In genomic region chr16:31094088-31094423, GRCh38 we compare ENCODE assay signal across 8 cellular contexts. TPM values are rescaled to one million over a fixed set of nuclear protein-coding genes. Genes with fewer than 3 reads are reported as not detected.
DNase-seq lines count a peak whose midpoint lies in the region; ATAC-seq and TF ChIP-seq lines count a peak whose summit lies in the region.

No MANE protein-coding gene starts in this region.

- H3K9me3 ChIP-seq in MM.1S (replicated peaks; ENCODE audit: insufficient read depth, low read length) (no peaks in the 10 kb centered on the region), mononuclear cell (ENCODE audit: low read depth, low read length) (no peaks in the 10 kb centered on the region)

- no peaks in the 10 kb centered on the region for H3K27me3 Mint-ChIP-seq in dendritic cell treated with granulocyte-macrophage colony-stimulating factor and Interleukin-4, amounts not matched to agents 40 ng/mL and 50 ng/mL, for 4 days

- no peaks in the 10 kb centered on the region for H4K20me1 ChIP-seq in MM.1S (ENCODE audit: insufficient read depth, low read length)

- intact Hi-C loops in dendritic cell treated with granulocyte-macrophage colony-stimulating factor and Interleukin-4, amounts not matched to agents 40 ng/mL and 50 ng/mL, for 4 days (cut with micrococcal nuclease): loop anchor here (2.0 to 10.0 kb wide), 4 partner anchors 19 to 351 kb away; partner anchors contain the start of genes SETD1A, STX4, ZNF646 and ZNF668

- peaks cover 41% of the 10 kb centered on the region for H3K36me3 Mint-ChIP-seq in dendritic cell treated with granulocyte-macrophage colony-stimulating factor and Interleukin-4, amounts not matched to agents 40 ng/mL and 50 ng/mL, for 4 days (ENCODE audit: low read depth)

- DNase-seq in MM.1S (no peak), DMS153 (lab: John Stamatoyannopoulos, UW) (no peak), AG08396 (ENCODE audit: low spot score) (no peak)

- H2AFZ ChIP-seq in MM.1S (ENCODE audit: low read length): peak overlapping the region; percentile 98

- TF ChIP-seq CTCF in MM.1S (IDR thresholded peaks at IDR 0.05; ENCODE audit: low read length): no peak

- ATAC-seq in GM18511 (IDR thresholded peaks at IDR 0.05; ENCODE audit: unreplicated experiment): peak; percentile 2
- ATAC-seq in HG02852 (IDR thresholded peaks at IDR 0.05; ENCODE audit: unreplicated experiment): no peak
- no peak for ATAC-seq in HG03139 (IDR thresholded peaks at IDR 0.05; ENCODE audit: unreplicated experiment)

- H3K4me2 ChIP-seq in MM.1S (ENCODE audit: low read depth, low read length): peak overlapping the region; percentile 93

- no peaks in the 10 kb centered on the region for H3K36me3 ChIP-seq in MM.1S (replicated peaks; ENCODE audit: insufficient read depth, low read length)

- H3K79me2 ChIP-seq in MM.1S (ENCODE audit: low read length): peaks cover 20% of the 10 kb centered on the region

- H3K27me3 ChIP-seq in MM.1S (replicated peaks; ENCODE audit: insufficient read depth, low read length): peaks cover 12% of the 10 kb centered on the region
- no peaks in the 10 kb centered on the region for H3K27me3 ChIP-seq in mononuclear cell (ENCODE audit: insufficient read depth, low read length)

- H3K4me3 ChIP-seq in MM.1S (ENCODE audit: low read length): peak overlapping the region; percentile 94
- peak overlapping the region; percentile 80 for H3K4me3 ChIP-seq in mononuclear cell (ENCODE audit: low read length)

- peaks cover 4% of the 10 kb centered on the region for H3F3A ChIP-seq in MM.1S (ENCODE audit: insufficient read depth, low read length)

- peak overlapping the region; percentile 74 for H3K9ac ChIP-seq in MM.1S (ENCODE audit: low read length)

- H3K4me3 Mint-ChIP-seq in dendritic cell treated with granulocyte-macrophage colony-stimulating factor and Interleukin-4, amounts not matched to agents 40 ng/mL and 50 ng/mL, for 4 days: peak overlapping the region; percentile 88

- no peaks in the 10 kb centered on the region for H3K4me1 ChIP-seq in MM.1S (ENCODE audit: low read length)
- H3K4me1 ChIP-seq in mononuclear cell (ENCODE audit: insufficient read depth, low read length): peaks cover 24% of the 10 kb centered on the region

- H3K9me3 Mint-ChIP-seq in dendritic cell treated with granulocyte-macrophage colony-stimulating factor and Interleukin-4, amounts not matched to agents 40 ng/mL and 50 ng/mL, for 4 days: no peaks in the 10 kb centered on the region

- peak overlapping the region; percentile 69; the same call in 1 of the 2 replicates for H3K27ac ChIP-seq in MM.1S (ENCODE audit: low read length)

- peak overlapping the region; percentile 83 for H3K27ac Mint-ChIP-seq in dendritic cell treated with granulocyte-macrophage colony-stimulating factor and Interleukin-4, amounts not matched to agents 40 ng/mL and 50 ng/mL, for 4 days

- H3K4me1 Mint-ChIP-seq in dendritic cell treated with granulocyte-macrophage colony-stimulating factor and Interleukin-4, amounts not matched to agents 40 ng/mL and 50 ng/mL, for 4 days (ENCODE audit: low read depth): peaks cover 37% of the 10 kb centered on the region

- no peaks in the 10 kb centered on the region for H3K9me2 ChIP-seq in MM.1S (replicated peaks; ENCODE audit: insufficient read depth, low read length)

RNA-seq across cellular contexts. Expression of gene VKORC1, which starts 0.5 kb away (rescaled TPM):
- total RNA-seq in mononuclear cell: 27.1 TPM

RNA-seq across cellular contexts. Expression of gene PRSS53, which starts 5.3 kb away (rescaled TPM):
- total RNA-seq in mononuclear cell: 1.0 TPM

RNA-seq across cellular contexts. Expression of gene BCKDK, which starts 14.1 kb away (rescaled TPM):
- 11.0 TPM for total RNA-seq in mononuclear cell

RNA-seq across cellular contexts. Expression of gene ZNF646, which starts 19.8 kb away (rescaled TPM):
- total RNA-seq in mononuclear cell: 9.6 TPM

RNA-seq across cellular contexts. Expression of gene ZNF668, which starts 20.0 kb away (rescaled TPM):
- total RNA-seq in mononuclear cell: 10.7 TPM
